Comparison of ENCODE assay signal across 18 cellular contexts in genomic region chr5:173484569-173484968, GRCh38.
"Had no signal": no experiment of that assay in that cellular context is flagged by ENCODE, and none has a peak within 500 bp of the region (broad histone marks: within the 10 kb centered on the region; RNA-seq: fewer than 3 reads in every experiment).

No MANE protein-coding gene starts in this region.

- H3K4me3 ChIP-seq: esophagus squamous epithelium, hepatocyte, lung, smooth muscle cell, tibial nerve, upper lobe of right lung, vagina had no signal

- ATAC-seq: effector memory CD8-positive, alpha-beta T cell; left cardiac atrium; left ventricle myocardium superior; natural killer cell; right cardiac atrium; stimulated activated effector memory CD8-positive, alpha-beta T cell treated with anti-CD3 and anti-CD28 coated beads, Interleukin-12 subunit alpha, Interleukin-12 subunit beta, amount 100 ng/mL, for 72 hours; upper lobe of right lung had no signal

- H3K27me3 ChIP-seq: esophagus squamous epithelium, hepatocyte, tibial nerve, upper lobe of right lung, vagina had no signal

- FAIRE-seq: kidney had no signal

- H3K27ac ChIP-seq: hepatocyte, tibial nerve, upper lobe of right lung, vagina had no signal

- H3K79me2 ChIP-seq: hepatocyte had no signal

- H3K9me3 ChIP-seq: esophagus squamous epithelium, tibial nerve, upper lobe of right lung, vagina had no signal

- H3K4me1 ChIP-seq: esophagus squamous epithelium, tibial nerve, upper lobe of right lung, vagina had no signal

- DNase-seq: effector memory CD8-positive, alpha-beta T cell; esophagus squamous epithelium; foreskin melanocyte; head of caudate nucleus; kidney; left cardiac atrium; left ventricle myocardium superior; natural killer cell; right cardiac atrium; stimulated activated CD4-positive, alpha-beta T cell treated with anti-CD3 and anti-CD28 coated beads, Interleukin-4, amount 100 ng/mL, for 1 hour; stimulated activated CD8-positive, alpha-beta memory T cell treated with anti-CD3 and anti-CD28 coated beads, Interleukin-4, amount 100 ng/mL, for 48 hours; upper lobe of right lung had no signal

- H3K4me2 ChIP-seq: hepatocyte, smooth muscle cell had no signal

- H3K36me3 ChIP-seq: esophagus squamous epithelium, tibial nerve, upper lobe of right lung, vagina had no signal

- H2AFZ ChIP-seq: hepatocyte had no signal
